In the genomic region with DNA sequence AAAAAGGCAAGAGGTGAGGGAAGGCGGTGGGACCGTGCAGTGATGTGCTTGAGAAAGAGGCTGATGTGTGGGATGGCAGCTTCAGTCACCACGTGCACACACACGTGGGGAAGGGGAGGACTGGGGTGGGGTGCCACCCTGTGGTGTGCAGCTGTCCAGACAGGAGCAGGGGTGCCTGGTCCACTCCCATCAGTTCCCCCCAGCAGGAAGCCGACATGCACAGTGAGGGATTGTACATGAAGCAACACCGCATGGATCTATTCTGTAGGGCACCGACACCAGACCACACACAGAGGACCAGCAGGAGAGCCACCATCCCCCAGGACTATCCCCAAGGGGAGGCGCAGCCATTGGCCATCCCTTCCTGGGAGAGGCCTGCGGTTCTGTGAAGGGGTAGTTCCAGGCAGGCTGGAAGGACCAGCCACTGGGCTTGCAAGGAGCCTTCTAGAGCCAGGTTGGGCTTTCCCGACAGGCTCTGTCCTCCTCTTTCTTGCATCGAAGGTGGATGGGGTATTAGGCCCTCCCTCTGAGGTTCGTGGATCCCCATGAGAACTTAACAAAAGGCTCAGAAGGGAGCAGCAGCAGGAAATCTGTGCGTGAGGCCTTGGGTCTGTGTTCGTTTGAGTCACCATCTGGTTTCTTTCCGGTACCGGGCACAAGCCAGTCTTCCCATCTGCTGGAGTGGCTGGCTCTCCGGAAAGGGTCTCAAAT, we compare ENCODE assay signal across 8 cellular contexts. TPM values are rescaled to one million over a fixed set of nuclear protein-coding genes. Genes with fewer than 3 reads are reported as not detected.
DNase-seq lines count a peak whose midpoint lies in the region; ATAC-seq and TF ChIP-seq lines count a peak whose summit lies in the region.

No MANE protein-coding gene starts in this region.

- H3K27ac ChIP-seq in RWPE2 (ENCODE audit: poor library complexity, severe bottlenecking): no peak overlapping the region
- peak overlapping the region; percentile 21 to 73 for H3K27ac ChIP-seq in right atrium auricular region
- H3K27ac ChIP-seq in temporal lobe (ENCODE audit: low read depth, low read length): peak overlapping the region; percentile 36

- H3K4me3 ChIP-seq in RWPE2 (ENCODE audit: severe bottlenecking): no peak overlapping the region
- peak overlapping the region in 1 of 2 donors; percentile 31 for H3K4me3 ChIP-seq in right atrium auricular region

- intact Hi-C loops in activated CD4-positive, alpha-beta T cell treated with anti-CD3 and anti-CD28 coated beads for 36 hours (cut with DNase I, micrococcal nuclease): loop anchor here (1.0 to 10.0 kb wide), 4 partner anchors 93 to 427 kb away; no protein-coding TSS in a partner anchor

- no peaks in the 10 kb centered on the region for H3K9me3 ChIP-seq in RWPE2 (ENCODE audit: severe bottlenecking)
- H3K9me3 ChIP-seq in right atrium auricular region: no peaks in the 10 kb centered on the region

- H3K4me1 ChIP-seq in RWPE2 (ENCODE audit: insufficient read depth, poor library complexity, severe bottlenecking) (peaks cover 36% of the 10 kb centered on the region), right atrium auricular region (peaks cover 0 to 56% of the 10 kb centered on the region in 2 donors)

- H3K4me1 Mint-ChIP-seq in activated CD4-positive, alpha-beta T cell treated with anti-CD3 and anti-CD28 coated beads for 36 hours: peaks cover 35% of the 10 kb centered on the region

- peak overlapping the region; percentile 42 for H3K4me3 Mint-ChIP-seq in activated CD4-positive, alpha-beta T cell treated with anti-CD3 and anti-CD28 coated beads for 36 hours

- DNase-seq in activated CD4-positive, alpha-beta T cell treated with anti-CD3 and anti-CD28 coated beads for 36 hours: peak; percentile 30
- no peak for DNase-seq in activated CD4-positive, alpha-beta T cell treated with anti-CD3 and anti-CD28 coated beads for 48 hours
- DNase-seq in RWPE2 (ENCODE audit: low spot score) (peak; percentile 55), right atrium auricular region (ENCODE audit: low spot score) (no peak), mucosa of gallbladder (ENCODE audit: low spot score) (no peak), omental fat pad (ENCODE audit: low spot score) (no peak)

- H3K27ac Mint-ChIP-seq in activated CD4-positive, alpha-beta T cell treated with anti-CD3 and anti-CD28 coated beads for 36 hours: peak overlapping the region; percentile 3

- H3K36me3 Mint-ChIP-seq in activated CD4-positive, alpha-beta T cell treated with anti-CD3 and anti-CD28 coated beads for 36 hours (ENCODE audit: low read depth): no peaks in the 10 kb centered on the region

- H3K9me3 Mint-ChIP-seq in activated CD4-positive, alpha-beta T cell treated with anti-CD3 and anti-CD28 coated beads for 36 hours (ENCODE audit: low read depth): no peaks in the 10 kb centered on the region

- CTCF ChIA-PET in activated CD4-positive, alpha-beta T cell treated with anti-CD3 and anti-CD28 coated beads for 36 hours (lab: Charles Lee): interaction anchor here (0.6 to 2.3 kb wide), 18 partner anchors 9 to 366 kb away, joined by 3 to 20 read pairs (median 3); a partner anchor contains a TSS

- H3K36me3 ChIP-seq in RWPE2 (ENCODE audit: low read depth) (no peaks in the 10 kb centered on the region), right atrium auricular region (peaks cover 3% of the 10 kb centered on the region)

- TF ChIP-seq CTCF in RWPE2 (IDR thresholded peaks at IDR 0.05; ENCODE audit: poor library complexity, severe bottlenecking) (no peak), right atrium auricular region (IDR thresholded peaks at IDR 0.05) (no peak), omental fat pad (IDR thresholded peaks at IDR 0.05) (no peak)

- H3K27me3 Mint-ChIP-seq in activated CD4-positive, alpha-beta T cell treated with anti-CD3 and anti-CD28 coated beads for 36 hours: no peaks in the 10 kb centered on the region

- no peak for ATAC-seq in activated CD4-positive, alpha-beta T cell treated with anti-CD3 and anti-CD28 coated beads for 36 hours
- no peak for ATAC-seq in RWPE2 (ENCODE audit: low read depth)
- ATAC-seq in omental fat pad (ENCODE audit: low FRiP score): no peak
- no peak for ATAC-seq in HG03139 (IDR thresholded peaks at IDR 0.05; ENCODE audit: unreplicated experiment)

- H3K27me3 ChIP-seq in RWPE2 (ENCODE audit: insufficient read depth, poor library complexity, severe bottlenecking) (no peaks in the 10 kb centered on the region), right atrium auricular region (no peaks in the 10 kb centered on the region)

- POLR2A ChIA-PET in activated CD4-positive, alpha-beta T cell treated with anti-CD3 and anti-CD28 coated beads for 36 hours (lab: Charles Lee): interaction anchor here (0.6 kb wide), 1 partner anchor 230 kb away, joined by 3 read pairs; no protein-coding TSS in a partner anchor

RNA-seq across cellular contexts. Expression of a gene that starts 59.7 kb away (rescaled TPM):
- total RNA-seq in activated CD4-positive, alpha-beta T cell treated with anti-CD3 and anti-CD28 coated beads for 36 hours: 1 to 10 TPM; 6.3 to 7.1 TPM
- total RNA-seq in right atrium auricular region: 10 to 100 TPM; 26.1 to 28.1 TPM
- 7.1 TPM for total RNA-seq in temporal lobe
- 101 TPM for total RNA-seq in mucosa of gallbladder
- 10 to 100 TPM; 29.6 to 45.9 (median 37.5) TPM for total RNA-seq in omental fat pad

Comparison
In these comparisons a context has a peak if more than half of its experiments do, and no peak if none do; other contexts are left out.
1. DNase-seq: peak in activated CD4-positive, alpha-beta T cell treated with anti-CD3 and anti-CD28 coated beads for 36 hours (single experiment) and RWPE2 (single experiment); none in activated CD4-positive, alpha-beta T cell treated with anti-CD3 and anti-CD28 coated beads for 48 hours (single experiment), right atrium auricular region (single experiment), mucosa of gallbladder (single experiment) and omental fat pad (single experiment).